In genomic region chr18:80232030-80232429, GRCh38 we compare ENCODE assay signal across 20 cellular contexts. TPM values are rescaled to one million over a fixed set of nuclear protein-coding genes. Genes with fewer than 3 reads are reported as not detected.
"Had no signal": no experiment of that assay in that cellular context is flagged by ENCODE, and none has a peak within 500 bp of the region (broad histone marks: within the 10 kb centered on the region; RNA-seq: fewer than 3 reads in every experiment).

No MANE protein-coding gene starts in this region.

- DNase-seq: effector memory CD8-positive, alpha-beta T cell; hypothalamus; immature natural killer cell; left ventricle myocardium superior; lower lobe of right lung; natural killer cell; right cardiac atrium; spleen; stimulated activated CD4-positive, alpha-beta T cell treated with anti-CD3 and anti-CD28 coated beads, Interleukin-4, amount 100 ng/mL, for 4 hours; stimulated activated naive CD8-positive, alpha-beta T cell treated with anti-CD3 and anti-CD28 coated beads, Interleukin-15, Interleukin-2, amounts not matched to agents 100 U/mL and 50 U/mL, for 24 hours; substantia nigra; testis; tibial artery had no signal

- H3K36me3 ChIP-seq: lower lobe of right lung, neutrophil, prostate gland, spleen, tibial artery had no signal

- H3K27ac ChIP-seq: coronary artery, lower lobe of right lung, neutrophil, prostate gland, spleen, testis, tibial artery had no signal

- H3K9me3 Mint-ChIP-seq: effector memory CD8-positive, alpha-beta T cell; natural killer cell; stimulated activated memory B cell treated with anti-CD40 and anti-IgM and Interleukin-4, amounts not matched to agents 10 μg/mL and 1 μg/mL and 100 μg/mL, for 72 hours; type B pancreatic cell had no signal

- H3K27me3 ChIP-seq: neutrophil, testis, tibial artery had no signal

- H3K4me1 Mint-ChIP-seq: immature natural killer cell; natural killer cell; stimulated activated memory B cell treated with anti-CD40 and anti-IgM and Interleukin-4, amounts not matched to agents 10 μg/mL and 1 μg/mL and 100 μg/mL, for 72 hours had no signal

- H3K4me3 Mint-ChIP-seq: effector memory CD8-positive, alpha-beta T cell; immature natural killer cell; natural killer cell; neural crest cell; stimulated activated memory B cell treated with anti-CD40 and anti-IgM and Interleukin-4, amounts not matched to agents 10 μg/mL and 1 μg/mL and 100 μg/mL, for 72 hours; type B pancreatic cell had no signal

- ATAC-seq: effector memory CD8-positive, alpha-beta T cell; left ventricle myocardium superior; lower lobe of right lung; natural killer cell; right cardiac atrium; stimulated activated memory B cell treated with anti-CD40 and anti-IgM and Interleukin-4, amounts not matched to agents 10 μg/mL and 1 μg/mL and 100 μg/mL, for 72 hours; stimulated activated naive CD8-positive, alpha-beta T cell treated with anti-CD3 and anti-CD28 coated beads, Interleukin-15, Interleukin-2, amounts not matched to agents 100 U/mL and 50 U/mL, for 24 hours had no signal

- H3K9me3 ChIP-seq: lower lobe of right lung, neutrophil, prostate gland, spleen, testis, tibial artery had no signal

- H3K4me1 ChIP-seq: lower lobe of right lung, prostate gland, spleen, testis, tibial artery had no signal

- H3K27ac Mint-ChIP-seq: immature natural killer cell; natural killer cell; stimulated activated memory B cell treated with anti-CD40 and anti-IgM and Interleukin-4, amounts not matched to agents 10 μg/mL and 1 μg/mL and 100 μg/mL, for 72 hours; type B pancreatic cell had no signal

- H3K4me3 ChIP-seq: coronary artery, lower lobe of right lung, prostate gland, skin epidermis, spleen, testis, tibial artery had no signal

- H3K27me3 Mint-ChIP-seq: type B pancreatic cell had no signal

- H3K36me3 Mint-ChIP-seq: immature natural killer cell; natural killer cell; stimulated activated memory B cell treated with anti-CD40 and anti-IgM and Interleukin-4, amounts not matched to agents 10 μg/mL and 1 μg/mL and 100 μg/mL, for 72 hours had no signal

RNA-seq across cellular contexts. Expression of gene PARD6G, which starts 15.3 kb away (rescaled TPM):
- total RNA-seq: natural killer cell had no signal
